Comparison of ENCODE assay signal across 8 cellular contexts in the genomic region with DNA sequence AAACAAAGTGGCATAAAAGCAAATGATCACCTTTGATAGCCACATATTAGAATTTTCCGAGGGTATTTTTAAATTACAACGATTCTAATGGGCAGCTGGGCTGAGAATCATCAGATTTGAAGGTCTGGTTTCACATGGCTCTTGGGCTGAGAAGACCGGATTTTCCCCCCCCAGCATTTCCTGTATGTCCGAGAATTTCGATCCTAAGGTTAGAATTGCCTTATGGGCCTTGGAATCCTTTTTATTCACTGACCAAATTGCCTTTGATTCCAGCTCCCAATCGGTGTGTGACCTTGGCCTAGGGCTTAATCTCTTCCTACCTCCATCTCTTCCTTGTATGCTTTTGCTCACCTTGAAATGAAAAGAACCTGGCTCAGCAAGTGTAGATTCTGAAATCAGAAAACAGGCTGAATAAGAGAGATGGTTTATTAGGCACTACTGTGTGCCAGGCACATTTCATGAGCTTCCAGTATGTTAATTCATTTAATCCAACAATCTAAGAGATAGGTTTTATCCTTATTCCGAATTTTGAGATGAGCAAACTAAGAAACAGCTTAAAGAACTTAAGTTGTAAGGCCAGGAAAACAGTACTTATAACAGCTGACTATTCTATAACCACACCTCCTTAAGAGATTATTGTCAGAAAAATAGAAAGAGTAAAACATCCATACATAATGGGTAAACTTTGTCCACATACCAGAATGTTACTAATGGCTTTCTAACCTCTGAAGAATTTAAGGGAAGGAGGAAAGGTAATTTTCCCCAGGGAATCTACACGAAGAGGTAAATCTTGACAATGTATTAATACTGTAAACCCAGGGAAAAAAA. TPM values are rescaled to one million over a fixed set of nuclear protein-coding genes. Genes with fewer than 3 reads are reported as not detected.
DNase-seq lines count a peak whose midpoint lies in the region; FAIRE-seq and TF ChIP-seq lines count a peak whose summit lies in the region.

No MANE protein-coding gene starts in this region.

- intact Hi-C loops in thyroid gland (cut with DNase I), result loop anchor here (10.0 kb wide), 1 partner anchor 58 kb away; a partner anchor contains a TSS

- peak overlapping the region; percentile 93 to 99 (median 97) for H3K27ac ChIP-seq in thyroid gland

- H3K36me3 ChIP-seq in kidney epithelial cell (ENCODE audit: control insufficient read depth, insufficient read depth, low read length), result no peaks in the 10 kb centered on the region
- H3K36me3 ChIP-seq in thyroid gland, result no peaks in the 10 kb centered on the region

- H3K4me1 ChIP-seq in thyroid gland, result peaks cover 24 to 25% of the 10 kb centered on the region in 2 donors

- H3K27ac Mint-ChIP-seq in activated naive CD4-positive, alpha-beta T cell treated with anti-CD3 and anti-CD28 coated beads, Interleukin-2, amount 10 ng/mL, durations not matched to agents 7 days and 5 days, result peak overlapping the region; percentile 100
- peak overlapping the region; percentile 92 for H3K27ac Mint-ChIP-seq in activated naive CD8-positive, alpha-beta T cell

- H3K4me3 ChIP-seq in kidney epithelial cell (ENCODE audit: low read depth, low read length) (peak overlapping the region; percentile 88), thyroid gland (replicated peaks in 1 of 3) (peak overlapping the region; percentile 75 to 93 (median 90))

- H3K4me3 Mint-ChIP-seq in activated naive CD4-positive, alpha-beta T cell treated with anti-CD3 and anti-CD28 coated beads, Interleukin-2, amount 10 ng/mL, durations not matched to agents 7 days and 5 days, result peak overlapping the region; percentile 99
- H3K4me3 Mint-ChIP-seq in activated naive CD8-positive, alpha-beta T cell, result peak overlapping the region; percentile 94

- WGBS in thyroid gland, 2 donors, result 4 to 6% methylated on average over 8 of the region's 8 CpGs

- no peak for TF ChIP-seq POLR2A in thyroid gland (IDR thresholded peaks at IDR 0.05)

- peaks cover 59% of the 10 kb centered on the region for H3K36me3 Mint-ChIP-seq in activated naive CD4-positive, alpha-beta T cell treated with anti-CD3 and anti-CD28 coated beads, Interleukin-2, amount 10 ng/mL, durations not matched to agents 7 days and 5 days
- H3K36me3 Mint-ChIP-seq in activated naive CD8-positive, alpha-beta T cell, result peaks cover 8% of the 10 kb centered on the region

- H3K9me3 ChIP-seq in thyroid gland, result no peaks in the 10 kb centered on the region

- H3K27me3 ChIP-seq in kidney epithelial cell (ENCODE audit: control insufficient read depth, insufficient read depth, low read length), result no peaks in the 10 kb centered on the region
- H3K27me3 ChIP-seq in thyroid gland, result no peaks in the 10 kb centered on the region

- CTCF ChIA-PET in activated naive CD4-positive, alpha-beta T cell treated with anti-CD3 and anti-CD28 coated beads, Interleukin-2, amount 10 ng/mL, durations not matched to agents 7 days and 5 days (lab: Charles Lee), result interaction anchor here (0.6 to 1.3 kb wide), 2 partner anchors 32 to 61 kb away, joined by 3 to 4 read pairs; a partner anchor contains a TSS

- peaks cover 48% of the 10 kb centered on the region for H3K4me1 Mint-ChIP-seq in activated naive CD4-positive, alpha-beta T cell treated with anti-CD3 and anti-CD28 coated beads, Interleukin-2, amount 10 ng/mL, durations not matched to agents 7 days and 5 days
- peaks cover 47% of the 10 kb centered on the region for H3K4me1 Mint-ChIP-seq in activated naive CD8-positive, alpha-beta T cell (ENCODE audit: low read depth)

- no peak for TF ChIP-seq CTCF in kidney epithelial cell (IDR thresholded peaks at IDR 0.05; ENCODE audit: insufficient read depth, low read length, poor library complexity, severe bottlenecking)
- no peak for TF ChIP-seq CTCF in thyroid gland (IDR thresholded peaks at IDR 0.05)

- peaks cover 2% of the 10 kb centered on the region for H3K9me3 Mint-ChIP-seq in activated naive CD4-positive, alpha-beta T cell treated with anti-CD3 and anti-CD28 coated beads, Interleukin-2, amount 10 ng/mL, durations not matched to agents 7 days and 5 days
- H3K9me3 Mint-ChIP-seq in activated naive CD8-positive, alpha-beta T cell (ENCODE audit: low read depth), result no peaks in the 10 kb centered on the region

- FAIRE-seq in RCC 7860 (lab: Jason Lieb, UNC), result no peak

- peaks cover 8% of the 10 kb centered on the region for H3K27me3 Mint-ChIP-seq in activated naive CD4-positive, alpha-beta T cell treated with anti-CD3 and anti-CD28 coated beads, Interleukin-2, amount 10 ng/mL, durations not matched to agents 7 days and 5 days
- H3K27me3 Mint-ChIP-seq in activated naive CD8-positive, alpha-beta T cell, result no peaks in the 10 kb centered on the region

- no peak for DNase-seq in activated naive CD4-positive, alpha-beta T cell treated with anti-CD3 and anti-CD28 coated beads, Interleukin-2, amount 10 ng/mL, durations not matched to agents 7 days and 5 days
- no peak for DNase-seq in activated naive CD4-positive, alpha-beta T cell treated with Interleukin-2 at 50 U/mL for 16 hours
- DNase-seq in kidney epithelial cell (ENCODE audit: low read depth), result no peak
- DNase-seq in thyroid gland, result no peak
- DNase-seq in dermis blood vessel endothelial cell, result no peak
- no peak for DNase-seq in RCC 7860 (ENCODE audit: low spot score)
- DNase-seq in NCI-H1048 (lab: John Stamatoyannopoulos, UW), result no peak

RNA-seq across cellular contexts. Expression of a gene that starts 39.4 kb away (rescaled TPM):
- total RNA-seq in kidney epithelial cell, result 1.4 and 2.6 TPM in 2 replicates
- total RNA-seq in thyroid gland, result 1 to 10 TPM; 7.5 to 9.8 (median 8.3) TPM
- total RNA-seq in dermis blood vessel endothelial cell, result 2.2 and 6.2 TPM in 2 replicates
